Comparison of ENCODE assay signal across 21 cellular contexts in genomic region chr10:62709200-62709599, GRCh38.
DNase-seq lines count a peak whose midpoint lies in the region; ATAC-seq, FAIRE-seq and TF ChIP-seq lines count a peak whose summit lies in the region.
"Had no signal": no experiment of that assay in that cellular context is flagged by ENCODE, and none has a peak within 500 bp of the region (broad histone marks: within the 10 kb centered on the region; RNA-seq: fewer than 3 reads in every experiment).

No MANE protein-coding gene starts in this region.

- H3K36me3 Mint-ChIP-seq in naive thymus-derived CD8-positive, alpha-beta T cell = peaks cover 0 to 6% (median 1%) of the 10 kb centered on the region in 3 donors

- TF ChIP-seq CTCF in spleen (IDR thresholded peaks at IDR 0.05 in 8 of 11, conservative IDR thresholded peaks at IDR 0.05 in 3 of 11) = no peak
- no peak for TF ChIP-seq CTCF in PC-9 (conservative IDR thresholded peaks at IDR 0.05)
- no peak for TF ChIP-seq CTCF in mucosa of descending colon (IDR thresholded peaks at IDR 0.05)

- no peak overlapping the region for H3K4me3 Mint-ChIP-seq in naive thymus-derived CD8-positive, alpha-beta T cell

- H3K9me2 ChIP-seq in PC-9 (ENCODE audit: insufficient read depth) = no peaks in the 10 kb centered on the region
- no peaks in the 10 kb centered on the region for H3K9me2 ChIP-seq in Karpas-422 (replicated peaks; ENCODE audit: insufficient read depth, low read length)

- peaks cover 0 to 9% (median 0%) of the 10 kb centered on the region in 9 donors for H3K9me3 Mint-ChIP-seq in naive thymus-derived CD8-positive, alpha-beta T cell

- peak overlapping the region; percentile 21 to 95 (median 86); a peak in 20 of 22 replicates for H3K27ac ChIP-seq in BLaER1 treated with 17β-estradiol and CSF1 and Interleukin-3, amounts not matched to agents 10 nM and 100 nM
- peak overlapping the region in 5 of 8 donors; percentile 20 to 63 (median 44) for H3K27ac ChIP-seq in spleen
- H3K27ac ChIP-seq in PC-9 = no peak overlapping the region
- no peak overlapping the region for H3K27ac ChIP-seq in Karpas-422 (ENCODE audit: low read length)
- H3K27ac ChIP-seq: Peyer's patch, SK-N-MC had no signal

- CTCF ChIA-PET in PC-9 (lab: Charles Lee) = no interaction called here

- peaks cover 23 to 70% (median 40%) of the 10 kb centered on the region in 10 experiments for H3K4me1 ChIP-seq in BLaER1 treated with 17β-estradiol and CSF1 and Interleukin-3, amounts not matched to agents 10 nM and 100 nM
- H3K4me1 ChIP-seq in spleen (peaks cover 0 to 30% (median 16%) of the 10 kb centered on the region in 6 donors), PC-9 (replicated peaks; ENCODE audit: insufficient read depth) (no peaks in the 10 kb centered on the region), Karpas-422 (ENCODE audit: low read length) (peaks cover 9% of the 10 kb centered on the region), mucosa of descending colon (ENCODE audit: low read depth) (no peaks in the 10 kb centered on the region)
- H3K4me1 ChIP-seq: Peyer's patch had no signal

- H2AFZ ChIP-seq in PC-9 (no peak overlapping the region), Karpas-422 (ENCODE audit: low read length) (no peak overlapping the region)

- H3K79me2 ChIP-seq in PC-9 (ENCODE audit: low read depth) (no peaks in the 10 kb centered on the region), Karpas-422 (ENCODE audit: low read length) (no peaks in the 10 kb centered on the region)

- no peaks in the 10 kb centered on the region for H3F3A ChIP-seq in PC-9 (ENCODE audit: insufficient read depth, low read depth)

- H3K9ac ChIP-seq in BLaER1 treated with 17β-estradiol and CSF1 and Interleukin-3, amounts not matched to agents 10 nM and 100 nM = peak overlapping the region in 7 of 11 experiments; percentile 15 to 73 (median 50); a peak in 10 of 22 replicates
- H3K9ac ChIP-seq in Karpas-422 (ENCODE audit: low read length) = no peak overlapping the region

- H3K36me3 ChIP-seq in BLaER1 treated with 17β-estradiol and CSF1 and Interleukin-3, amounts not matched to agents 10 nM and 100 nM = no peaks in the 10 kb centered on the region
- no peaks in the 10 kb centered on the region for H3K36me3 ChIP-seq in spleen
- no peaks in the 10 kb centered on the region for H3K36me3 ChIP-seq in PC-9 (ENCODE audit: low read depth)
- no peaks in the 10 kb centered on the region for H3K36me3 ChIP-seq in Karpas-422 (ENCODE audit: insufficient read depth, low read length)
- no peaks in the 10 kb centered on the region for H3K36me3 ChIP-seq in mucosa of descending colon (ENCODE audit: low read depth)
- H3K36me3 ChIP-seq: Peyer's patch had no signal

- BruUV-seq in PC-9 (replicated peaks; lab: Mats Ljungman, UMichigan) = no TSS peak

- peak; percentile 59 for FAIRE-seq in GM18507 (lab: Jason Lieb, UNC)
- FAIRE-seq: A204.1, H1 had no signal

- WGBS in spleen, 5 donors = 79 to 89% (median 82%) methylated on average over 3 of the region's 3 CpGs

- H4K20me1 ChIP-seq in BLaER1 treated with 17β-estradiol and CSF1 and Interleukin-3, amounts not matched to agents 10 nM and 100 nM = no peaks in the 10 kb centered on the region
- H4K20me1 ChIP-seq in PC-9 (ENCODE audit: insufficient read depth) (no peaks in the 10 kb centered on the region), Karpas-422 (ENCODE audit: insufficient read depth, low read depth, low read length) (no peaks in the 10 kb centered on the region)

- H3K4me1 Mint-ChIP-seq in naive thymus-derived CD8-positive, alpha-beta T cell = peaks cover 0 to 26% (median 0%) of the 10 kb centered on the region in 4 donors

- ATAC-seq in mucosa of descending colon = no peak
- no peak for ATAC-seq in naive thymus-derived CD8-positive, alpha-beta T cell

- peak overlapping the region; percentile 48 to 86 (median 74) for H3K4me2 ChIP-seq in BLaER1 treated with 17β-estradiol and CSF1 and Interleukin-3, amounts not matched to agents 10 nM and 100 nM
- H3K4me2 ChIP-seq in PC-9 (no peak overlapping the region), Karpas-422 (ENCODE audit: low read depth, low read length, poor library complexity, severe bottlenecking) (no peak overlapping the region)

- H3K9me3 ChIP-seq in BLaER1 treated with 17β-estradiol and CSF1 and Interleukin-3, amounts not matched to agents 10 nM and 100 nM (replicated peaks in 1 of 11) = peaks cover 7 to 54% (median 31%) of the 10 kb centered on the region in 11 experiments; a peak in 19 of 22 replicates
- H3K9me3 ChIP-seq in spleen (peaks cover 0 to 8% (median 0%) of the 10 kb centered on the region in 8 donors), PC-9 (ENCODE audit: insufficient read depth, low read depth) (no peaks in the 10 kb centered on the region), Karpas-422 (ENCODE audit: low read length) (no peaks in the 10 kb centered on the region), mucosa of descending colon (no peaks in the 10 kb centered on the region)
- H3K9me3 ChIP-seq: Peyer's patch had no signal

- H3K27ac Mint-ChIP-seq in naive thymus-derived CD8-positive, alpha-beta T cell = no peak overlapping the region

- no peaks in the 10 kb centered on the region for H3K27me3 ChIP-seq in BLaER1 treated with 17β-estradiol and CSF1 and Interleukin-3, amounts not matched to agents 10 nM and 100 nM
- H3K27me3 ChIP-seq in spleen (replicated peaks in 1 of 7) (no peaks in the 10 kb centered on the region), PC-9 (ENCODE audit: insufficient read depth, low read depth) (no peaks in the 10 kb centered on the region), Karpas-422 (ENCODE audit: low read length) (no peaks in the 10 kb centered on the region)
- H3K27me3 ChIP-seq: Peyer's patch had no signal

- POLR2A ChIA-PET in PC-9 (lab: Charles Lee; ENCODE audit: unreplicated experiment) = no interaction called here
- POLR2A ChIA-PET in naive thymus-derived CD8-positive, alpha-beta T cell (lab: Charles Lee) = no interaction called here

- no peak for TF ChIP-seq POLR2A in spleen (IDR thresholded peaks at IDR 0.05)

- H3K27me3 Mint-ChIP-seq in naive thymus-derived CD8-positive, alpha-beta T cell = peaks cover 0 to 4% (median 2%) of the 10 kb centered on the region in 5 donors

- no peak for DNase-seq in GM18507 (ENCODE audit: extremely low spot score, insufficient read length, low read depth)
- DNase-seq in MV-4-11 (lab: John Stamatoyannopoulos, UW) = peak; percentile 23
- DNase-seq in spleen = no peak
- no peak for DNase-seq in PC-9
- DNase-seq in Karpas-422 = no peak
- DNase-seq in mucosa of descending colon = no peak
- no peak for DNase-seq in naive thymus-derived CD8-positive, alpha-beta T cell
- DNase-seq: DMS153; DND-41; HCEC 1CT; NCI-H2029; NCI-H446; NCI-H524 treated with DMSO at 0.1 percent for 48 hours; NCI-H774; NK-92 treated with Interleukin-12 subunit alpha and Interleukin-12 subunit beta, amount 100 ng/mL, for 24 hours; Peyer's patch; SIG-M5 had no signal

- intact Hi-C loops in spleen (cut with DNase I; ENCODE audit: low total_unique reads) = no loop called here
- intact Hi-C loops in PC-9 (cut with micrococcal nuclease; ENCODE audit: unreplicated experiment) = no loop called here
- intact Hi-C loops in mucosa of descending colon (cut with DNase I, micrococcal nuclease) = no loop called here

- peak overlapping the region in 4 of 10 experiments; percentile 11 to 14 (median 14); a peak in 4 of 20 replicates for H3K4me3 ChIP-seq in BLaER1 treated with 17β-estradiol and CSF1 and Interleukin-3, amounts not matched to agents 10 nM and 100 nM
- H3K4me3 ChIP-seq in spleen (no peak overlapping the region), PC-9 (no peak overlapping the region), Karpas-422 (ENCODE audit: low read length) (no peak overlapping the region), mucosa of descending colon (no peak overlapping the region)
- H3K4me3 ChIP-seq: Peyer's patch, SK-N-MC had no signal

Comparison
In these comparisons a context has a peak if more than half of its experiments do, and no peak if none do; other contexts are left out.
1. H3K27ac ChIP-seq: peak in BLaER1 treated with 17β-estradiol and CSF1 and Interleukin-3, amounts not matched to agents 10 nM and 100 nM (11 of 11) and spleen (5 of 8); none in PC-9 (single experiment) and Karpas-422 (single experiment).
2. H3K4me2 ChIP-seq: peak in BLaER1 treated with 17β-estradiol and CSF1 and Interleukin-3, amounts not matched to agents 10 nM and 100 nM (11 of 11); none in PC-9 (single experiment) and Karpas-422 (single experiment).